ENCODE assay signal across 10 cellular contexts in genomic region chr11:1297576-1298473, GRCh38. TPM values are rescaled to one million over a fixed set of nuclear protein-coding genes. Genes with fewer than 3 reads are reported as not detected.
A peak's percentile ranks its signal among the peaks of the same experiment; 100 is the strongest.
DNase-seq lines count a peak whose midpoint lies in the region; ATAC-seq and TF ChIP-seq lines count a peak whose summit lies in the region.
"Had no signal": no experiment of that assay in that cellular context is flagged by ENCODE, and none has a peak within 500 bp of the region (broad histone marks: within the 10 kb centered on the region; RNA-seq: fewer than 3 reads in every experiment).

No MANE protein-coding gene starts in this region.

- peaks cover 6% of the 10 kb centered on the region; the same call in 1 of the 2 replicates for H4K20me1 ChIP-seq in PC-3 (ENCODE audit: low read length)

- H3K27ac ChIP-seq in testis (no peak overlapping the region), PC-3 (ENCODE audit: low read length) (no peak overlapping the region)

- peak; percentile 24 for DNase-seq in activated CD4-positive, CD25-positive, alpha-beta regulatory T cell treated with anti-CD3 and anti-CD28 coated beads, Interleukin-2, amount 50 U/mL, for 72 hours
- DNase-seq in mesenteric fat pad (ENCODE audit: low spot score): peak; percentile 82
- DNase-seq in testis: peak; percentile 16
- DNase-seq in PC-3: no peak
- no peak for DNase-seq in activated gamma-delta T cell treated with Interleukin-2 at 50 U/mL for 16 hours
- DNase-seq: activated CD4-positive, alpha-beta T cell treated with anti-CD3 and anti-CD28 coated beads, Interleukin-2, amount 10 ng/mL, durations not matched to agents 24 days and 14 days; Caco-2 had no signal

- TF ChIP-seq CTCF in testis (IDR thresholded peaks at IDR 0.05): no peak
- TF ChIP-seq CTCF in PC-3 (conservative IDR thresholded peaks at IDR 0.05; ENCODE audit: low read depth, low read length): no peak

- CTCF ChIA-PET in PC-3 (lab: Charles Lee): no interaction called here

- H2AFZ ChIP-seq in PC-3 (ENCODE audit: low read length): no peak overlapping the region

- H3K9ac ChIP-seq in endocrine pancreas (ENCODE audit: control insufficient read depth, insufficient read depth, low read length) (peak overlapping the region; percentile 19), PC-3 (ENCODE audit: low read length) (no peak overlapping the region)

- TF ChIP-seq POLR2A in testis (IDR thresholded peaks at IDR 0.05): no peak

- WGBS in testis, 2 donors: 75 to 83% methylated on average over 21 to 31 of the region's 31 CpGs

- no TSS peak for BruUV-seq in PC-3 (replicated peaks; lab: Mats Ljungman, UMichigan)

- H3K4me3 ChIP-seq in endocrine pancreas (ENCODE audit: control insufficient read depth, insufficient read depth, low read length) (no peak overlapping the region), testis (no peak overlapping the region), PC-3 (ENCODE audit: low read length) (no peak overlapping the region)

- H3K27me3 ChIP-seq in endocrine pancreas (ENCODE audit: control insufficient read depth, insufficient read depth, low read length): no peaks in the 10 kb centered on the region
- H3K27me3 ChIP-seq in testis: no peaks in the 10 kb centered on the region
- no peaks in the 10 kb centered on the region for H3K27me3 ChIP-seq in PC-3 (ENCODE audit: low read length)

- H3K9me3 ChIP-seq in endocrine pancreas (ENCODE audit: control insufficient read depth, low read length): no peaks in the 10 kb centered on the region
- no peaks in the 10 kb centered on the region for H3K9me3 ChIP-seq in testis
- no peaks in the 10 kb centered on the region for H3K9me3 ChIP-seq in PC-3 (ENCODE audit: low read length)
- H3K9me3 ChIP-seq: Caco-2 had no signal

- H3K36me3 ChIP-seq in endocrine pancreas (ENCODE audit: control insufficient read depth, insufficient read depth, low read length) (no peaks in the 10 kb centered on the region), testis (ENCODE audit: low read depth, missing control alignments) (no peaks in the 10 kb centered on the region), PC-3 (ENCODE audit: low read depth, low read length) (no peaks in the 10 kb centered on the region; the same call in 1 of the 2 replicates)

- no peaks in the 10 kb centered on the region for H3F3A ChIP-seq in PC-3 (ENCODE audit: low read length, unreplicated experiment)

- H3K4me1 ChIP-seq in endocrine pancreas (ENCODE audit: control insufficient read depth, insufficient read depth, low read length) (no peaks in the 10 kb centered on the region), testis (peaks cover 32% of the 10 kb centered on the region), PC-3 (ENCODE audit: insufficient read depth, low read length) (peaks cover 13% of the 10 kb centered on the region; the same call in 1 of the 2 replicates)

- no peaks in the 10 kb centered on the region for H3K9me2 ChIP-seq in PC-3 (replicated peaks; ENCODE audit: low read length)

- POLR2A ChIA-PET in PC-3 (lab: Charles Lee; ENCODE audit: unreplicated experiment): no interaction called here

- ATAC-seq in activated CD4-positive, CD25-positive, alpha-beta regulatory T cell treated with anti-CD3 and anti-CD28 coated beads, Interleukin-2, amount 50 U/mL, for 24 hours: no peak
- ATAC-seq in PC-3: no peak
- ATAC-seq in SK-N-SH treated with all-trans-retinoic acid at 6 μM for 48 hours: no peak

- H3K4me2 ChIP-seq in PC-3 (ENCODE audit: low read length): no peak overlapping the region

- H3K79me2 ChIP-seq in PC-3 (ENCODE audit: low read length): peaks cover 64% of the 10 kb centered on the region

- intact Hi-C loops in testis (cut with DNase I; ENCODE audit: low total_unique reads): no loop called here
- intact Hi-C loops in PC-3 (cut with micrococcal nuclease): no loop called here

TF ChIP-seq in SK-N-SH treated with all-trans-retinoic acid at 6 μM for 48 hours, 23 proteins besides CTCF, POLR2A, EP300 and RAD21:
- TF ChIP-seq CREB5 (CRISPR knock-in tag; IDR thresholded peaks at IDR 0.05; ENCODE audit: low read depth) (no peak), ZFP3 (CRISPR knock-in tag; IDR thresholded peaks at IDR 0.05) (no peak), RARB (CRISPR knock-in tag; IDR thresholded peaks at IDR 0.05) (no peak), ARNTL (CRISPR knock-in tag; IDR thresholded peaks at IDR 0.05; ENCODE audit: borderline replicate concordance, low read depth) (no peak), CSDC2 (CRISPR knock-in tag; IDR thresholded peaks at IDR 0.05) (no peak), ISL1 (CRISPR knock-in tag; IDR thresholded peaks at IDR 0.05) (no peak), TSHZ2 (CRISPR knock-in tag; IDR thresholded peaks at IDR 0.05) (no peak), ZNF8 (CRISPR knock-in tag; IDR thresholded peaks at IDR 0.05) (no peak), OSR1 (CRISPR knock-in tag; IDR thresholded peaks at IDR 0.05) (no peak), ZC3H10 (CRISPR knock-in tag; IDR thresholded peaks at IDR 0.05) (no peak), ZFP30 (CRISPR knock-in tag; IDR thresholded peaks at IDR 0.05) (no peak), TCF4 (CRISPR knock-in tag; IDR thresholded peaks at IDR 0.05; ENCODE audit: borderline replicate concordance) (no peak), ESRRG (CRISPR knock-in tag; IDR thresholded peaks at IDR 0.05) (no peak)

RNA-seq across cellular contexts. Expression of gene TOLLIP, which starts 11.6 kb away (rescaled TPM):
- 63.6 TPM for total RNA-seq in mesenteric fat pad
- total RNA-seq in testis: 100 to 1,000 TPM; 197 to 220 TPM
- 185 TPM for polyA plus RNA-seq in testis (ENCODE audit: insufficient read depth, low read depth, low replicate concordance)
- 36.1 and 43.2 TPM in 2 replicates for total RNA-seq in PC-3 (2014; rRNA removed)

Comparison
In these comparisons a context has a peak if more than half of its experiments do, and no peak if none do; other contexts are left out.
1. DNase-seq: peak in activated CD4-positive, CD25-positive, alpha-beta regulatory T cell treated with anti-CD3 and anti-CD28 coated beads, Interleukin-2, amount 50 U/mL, for 72 hours (single experiment), mesenteric fat pad (single experiment) and testis (single experiment); none in PC-3 (single experiment) and activated gamma-delta T cell treated with Interleukin-2 at 50 U/mL for 16 hours (single experiment).